33 cellular contexts compared by ENCODE assay signal in genomic region chr19:13350761-13351160, GRCh38.
"Had no signal": no experiment of that assay in that cellular context is flagged by ENCODE, and none has a peak within 500 bp of the region (broad histone marks: within the 10 kb centered on the region; RNA-seq: fewer than 3 reads in every experiment).

No MANE protein-coding gene starts in this region.

- H3K4me1 ChIP-seq: esophagus muscularis mucosa, gastroesophageal sphincter, heart right ventricle had no signal

- H3K27ac ChIP-seq: esophagus muscularis mucosa, gastroesophageal sphincter, heart right ventricle, hepatocyte, VCaP had no signal

- H3K27me3 ChIP-seq: hepatocyte had no signal

- FAIRE-seq: astrocyte, colon, TTC549 had no signal

- ATAC-seq: activated T-helper 17 cell treated with anti-CD3 and anti-CD28 coated beads, Interleukin-2, amount 50 U/mL, for 72 hours; effector memory CD8-positive, alpha-beta T cell; gastroesophageal sphincter; heart right ventricle; WTC11 had no signal

- H3K9me3 Mint-ChIP-seq: activated T-helper 17 cell treated with anti-CD3 and anti-CD28 coated beads, Interleukin-2, amount 50 U/mL, for 72 hours; effector memory CD8-positive, alpha-beta T cell had no signal

- H3K4me3 Mint-ChIP-seq: activated CD4-positive, alpha-beta memory T cell treated with anti-CD3 and anti-CD28 coated beads, Interleukin-2, amount 10 ng/mL, durations not matched to agents 7 days and 5 days; activated CD4-positive, alpha-beta T cell treated with anti-CD3 and anti-CD28 coated beads, Interleukin-2, amount 10 ng/mL, durations not matched to agents 7 days and 5 days; activated naive CD8-positive, alpha-beta T cell; activated T-cell treated with anti-CD3 and anti-CD28 coated beads, Interleukin-2, amount 50 U/mL, for 24 hours; activated T-helper 17 cell treated with anti-CD3 and anti-CD28 coated beads, Interleukin-2, amount 50 U/mL, for 72 hours; effector memory CD8-positive, alpha-beta T cell; WTC11 had no signal

- H3K4me3 ChIP-seq: esophagus muscularis mucosa, gastroesophageal sphincter, heart right ventricle, hepatocyte had no signal

- H3K4me2 ChIP-seq: hepatocyte had no signal

- H3K36me3 ChIP-seq: esophagus muscularis mucosa, gastroesophageal sphincter, heart right ventricle had no signal

- DNase-seq: activated CD4-positive, alpha-beta memory T cell treated with anti-CD3 and anti-CD28 coated beads, Interleukin-2, amount 10 ng/mL, durations not matched to agents 7 days and 5 days; activated CD4-positive, alpha-beta T cell treated with anti-CD3 and anti-CD28 coated beads for 1 hour; activated CD4-positive, alpha-beta T cell treated with anti-CD3 and anti-CD28 coated beads for 4 hours; activated CD4-positive, alpha-beta T cell treated with anti-CD3 and anti-CD28 coated beads, Interleukin-2, amount 10 ng/mL, durations not matched to agents 7 days and 5 days; activated CD4-positive, alpha-beta T cell treated with anti-CD3 and anti-CD28 coated beads, Interleukin-2, amount 50 U/mL, for 4 hours; activated CD8-positive, alpha-beta memory T cell treated with anti-CD3 and anti-CD28 coated beads, Interleukin-2, amount 50 U/mL, for 48 hours; activated effector memory CD4-positive, alpha-beta T cell treated with Interleukin-2 at 50 U/mL for 16 hours; activated gamma-delta T cell treated with Interleukin-2 at 50 U/mL for 16 hours; activated naive CD4-positive, alpha-beta T cell treated with anti-CD3 and anti-CD28 coated beads, Interleukin-2, amount 50 U/mL, for 16 hours; activated naive CD4-positive, alpha-beta T cell treated with Interleukin-2 at 50 U/mL for 16 hours; activated T-cell treated with anti-CD3 and anti-CD28 coated beads for 4 hours; activated T-cell treated with anti-CD3 and anti-CD28 coated beads, Interleukin-2, amount 50 U/mL, for 24 hours; amniotic stem cell; anterior cingulate cortex; caudate nucleus; cortex of kidney; dermis blood vessel endothelial cell; effector CD4-positive, alpha-beta T cell; effector memory CD8-positive, alpha-beta T cell; erythroblast; foreskin melanocyte; heart right ventricle; T-helper 2 cell had no signal

- H3K27me3 Mint-ChIP-seq: activated CD4-positive, alpha-beta memory T cell treated with anti-CD3 and anti-CD28 coated beads, Interleukin-2, amount 10 ng/mL, durations not matched to agents 7 days and 5 days; activated CD4-positive, alpha-beta T cell treated with anti-CD3 and anti-CD28 coated beads, Interleukin-2, amount 10 ng/mL, durations not matched to agents 7 days and 5 days had no signal

- H3K4me1 Mint-ChIP-seq: activated CD4-positive, alpha-beta memory T cell treated with anti-CD3 and anti-CD28 coated beads, Interleukin-2, amount 10 ng/mL, durations not matched to agents 7 days and 5 days; activated CD4-positive, alpha-beta T cell treated with anti-CD3 and anti-CD28 coated beads, Interleukin-2, amount 10 ng/mL, durations not matched to agents 7 days and 5 days; activated T-helper 17 cell treated with anti-CD3 and anti-CD28 coated beads, Interleukin-2, amount 50 U/mL, for 72 hours; WTC11 had no signal

- H2AFZ ChIP-seq: hepatocyte had no signal

- H3K79me2 ChIP-seq: hepatocyte had no signal
